In the genomic region with DNA sequence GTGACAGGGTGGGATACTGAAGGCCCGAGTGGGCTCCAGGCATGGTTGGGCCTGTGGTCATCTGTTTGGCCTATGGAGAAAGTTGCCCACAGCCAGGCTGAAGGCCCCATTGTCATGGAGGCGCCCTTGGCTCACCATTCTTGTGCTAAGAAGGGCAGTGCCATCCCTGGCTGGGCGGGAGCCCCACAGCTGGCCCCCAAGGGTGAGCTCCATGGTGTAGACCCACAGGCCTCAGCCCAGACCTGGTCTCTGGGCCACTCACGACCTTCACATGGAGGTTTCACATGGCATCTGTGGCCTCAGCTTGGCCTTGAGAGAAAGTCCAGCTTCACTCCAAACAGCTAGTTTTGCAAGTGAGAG, we compare ENCODE assay signal across 32 cellular contexts. TPM values are rescaled to one million over a fixed set of nuclear protein-coding genes. Genes with fewer than 3 reads are reported as not detected.
"Had no signal": no experiment of that assay in that cellular context is flagged by ENCODE, and none has a peak within 500 bp of the region (broad histone marks: within the 10 kb centered on the region; RNA-seq: fewer than 3 reads in every experiment).

No MANE protein-coding gene starts in this region.

- H3K27ac Mint-ChIP-seq: activated naive CD8-positive, alpha-beta T cell treated with anti-CD3 and anti-CD28 coated beads, Interleukin-2, amount 50 U/mL, for 24 hours; mesothelial cell of epicardium; nephron progenitor cell; progenitor cell of endocrine pancreas; stimulated activated memory B cell treated with anti-CD40 and anti-IgM and Interleukin-4, amounts not matched to agents 10 μg/mL and 1 μg/mL and 100 μg/mL, for 72 hours; stimulated activated naive CD8-positive, alpha-beta T cell treated with anti-CD3 and anti-CD28 coated beads, Interleukin-15, amount 100 ng/mL, for 72 hours; type B pancreatic cell had no signal

- H3K9me3 Mint-ChIP-seq: activated naive CD8-positive, alpha-beta T cell treated with anti-CD3 and anti-CD28 coated beads, Interleukin-2, amount 50 U/mL, for 24 hours; mesothelial cell of epicardium; naive B cell; nephron progenitor cell; stimulated activated memory B cell treated with anti-CD40 and anti-IgM and Interleukin-4, amounts not matched to agents 10 μg/mL and 1 μg/mL and 100 μg/mL, for 72 hours; stimulated activated naive CD8-positive, alpha-beta T cell treated with anti-CD3 and anti-CD28 coated beads, Interleukin-15, amount 100 ng/mL, for 72 hours; type B pancreatic cell had no signal

- H3K4me3 Mint-ChIP-seq: activated naive CD8-positive, alpha-beta T cell treated with anti-CD3 and anti-CD28 coated beads, Interleukin-2, amount 50 U/mL, for 24 hours; mesothelial cell of epicardium; naive B cell; nephron progenitor cell; stimulated activated memory B cell treated with anti-CD40 and anti-IgM and Interleukin-4, amounts not matched to agents 10 μg/mL and 1 μg/mL and 100 μg/mL, for 72 hours; stimulated activated naive CD8-positive, alpha-beta T cell treated with anti-CD3 and anti-CD28 coated beads, Interleukin-15, amount 100 ng/mL, for 72 hours; type B pancreatic cell had no signal

- H3K27me3 Mint-ChIP-seq: activated naive CD8-positive, alpha-beta T cell treated with anti-CD3 and anti-CD28 coated beads, Interleukin-2, amount 50 U/mL, for 24 hours; naive B cell; progenitor cell of endocrine pancreas; stimulated activated memory B cell treated with anti-CD40 and anti-IgM and Interleukin-4, amounts not matched to agents 10 μg/mL and 1 μg/mL and 100 μg/mL, for 72 hours; stimulated activated naive CD8-positive, alpha-beta T cell treated with anti-CD3 and anti-CD28 coated beads, Interleukin-15, amount 100 ng/mL, for 72 hours; type B pancreatic cell had no signal

- H3K4me3 ChIP-seq: heart left ventricle, sigmoid colon, vagina had no signal

- DNase-seq: activated CD4-positive, alpha-beta T cell treated with anti-CD3 and anti-CD28 coated beads for 48 hours; activated CD4-positive, alpha-beta T cell treated with anti-CD3 and anti-CD28 coated beads, Interleukin-2, amount 50 U/mL, for 48 hours; activated CD8-positive, alpha-beta memory T cell treated with anti-CD3 and anti-CD28 coated beads for 24 hours; activated gamma-delta T cell; activated naive CD4-positive, alpha-beta T cell treated with anti-CD3 and anti-CD28 coated beads, Interleukin-2, amount 50 U/mL, for 16 hours; activated naive CD8-positive, alpha-beta T cell treated with anti-CD3 and anti-CD28 coated beads, Interleukin-2, amount 50 U/mL, for 24 hours; central memory CD4-positive, alpha-beta T cell; foreskin fibroblast; left cardiac atrium; left ventricle myocardium superior; naive B cell; nephron progenitor cell; retina; sigmoid colon; small intestine; stimulated activated CD4-positive, alpha-beta T cell treated with anti-CD3 and anti-CD28 coated beads, Interleukin-1b, Interleukin-23, amount 100 ng/mL, for 48 hours; stimulated activated CD4-positive, alpha-beta T cell treated with anti-CD3 and anti-CD28 coated beads, Interleukin-4, amount 100 ng/mL, for 4 hours; stimulated activated CD8-positive, alpha-beta memory T cell treated with anti-CD3 and anti-CD28 coated beads, Interleukin-4, amount 100 ng/mL, for 48 hours; stimulated activated naive CD8-positive, alpha-beta T cell treated with anti-CD3 and anti-CD28 coated beads, Interleukin-15, amount 100 ng/mL, for 72 hours had no signal

- H3K4me1 Mint-ChIP-seq: activated naive CD8-positive, alpha-beta T cell treated with anti-CD3 and anti-CD28 coated beads, Interleukin-2, amount 50 U/mL, for 24 hours; mesothelial cell of epicardium; stimulated activated memory B cell treated with anti-CD40 and anti-IgM and Interleukin-4, amounts not matched to agents 10 μg/mL and 1 μg/mL and 100 μg/mL, for 72 hours; stimulated activated naive CD8-positive, alpha-beta T cell treated with anti-CD3 and anti-CD28 coated beads, Interleukin-15, amount 100 ng/mL, for 72 hours had no signal

- H3K27me3 ChIP-seq: heart left ventricle, neutrophil, sigmoid colon, vagina had no signal

- H3K4me1 ChIP-seq: sigmoid colon, vagina had no signal

- H3K9me3 ChIP-seq: heart left ventricle, neutrophil, sigmoid colon, vagina had no signal

- H3K27ac ChIP-seq: neutrophil, sigmoid colon, vagina, VCaP had no signal

- ATAC-seq: activated CD4-positive, CD25-positive, alpha-beta regulatory T cell treated with anti-CD3 and anti-CD28 coated beads, Interleukin-2, amount 50 U/mL, for 24 hours; activated naive CD8-positive, alpha-beta T cell treated with anti-CD3 and anti-CD28 coated beads, Interleukin-2, amount 50 U/mL, for 24 hours; esophagus mucosa; stimulated activated memory B cell treated with anti-CD40 and anti-IgM and Interleukin-4, amounts not matched to agents 10 μg/mL and 1 μg/mL and 100 μg/mL, for 72 hours; stimulated activated naive CD8-positive, alpha-beta T cell treated with anti-CD3 and anti-CD28 coated beads, Interleukin-15, amount 100 ng/mL, for 72 hours had no signal

RNA-seq across cellular contexts. Expression of a gene that starts 34.3 kb away (rescaled TPM):
- total RNA-seq: esophagus mucosa; left cardiac atrium; left ventricle myocardium superior; lung microvascular endothelial cell; mesothelial cell of epicardium; osteocyte; progenitor cell of endocrine pancreas; sigmoid colon; T-helper 1 cell treated with Interleukin-12 subunit alpha and Interleukin-12 subunit beta and Interleukin-4 antibody, amounts not matched to agents 30 ng/mL and 1 ng/mL, for 36 hours; vagina had no signal
- polyA plus RNA-seq: heart left ventricle, sigmoid colon had no signal
